19 cellular contexts compared by ENCODE assay signal in genomic region chr3:59143447-59143846, GRCh38.
DNase-seq lines count a peak whose midpoint lies in the region; ATAC-seq and TF ChIP-seq lines count a peak whose summit lies in the region.
"Had no signal": no experiment of that assay in that cellular context is flagged by ENCODE, and none has a peak within 500 bp of the region (broad histone marks: within the 10 kb centered on the region; RNA-seq: fewer than 3 reads in every experiment).

No MANE protein-coding gene starts in this region.

- CTCF ChIA-PET in SK-N-SH (lab: Yijun Ruan, JAX): interaction anchor here (1.0 to 1.2 kb wide), 2 partner anchors 17 to 575 kb away, joined by 3 read pairs; no protein-coding TSS in a partner anchor

- H3K9me3 Mint-ChIP-seq in GM23338: peaks cover 9% of the 10 kb centered on the region

- H2AFZ ChIP-seq in GM23338: no peak overlapping the region
- no peak overlapping the region; the same call in 1 of the 2 replicates for H2AFZ ChIP-seq in SK-N-SH (ENCODE audit: low read depth)

- H3K4me1 ChIP-seq in GM23338 (ENCODE audit: insufficient read depth) (no peaks in the 10 kb centered on the region), SK-N-SH (ENCODE audit: control insufficient read depth in 1 of 2, insufficient read depth in 2 of 2, low read depth in 1 of 2, low read length in 1 of 2) (peaks cover 0 to 14% of the 10 kb centered on the region in 2 experiments; a peak in 2 of 4 replicates), psoas muscle (no peaks in the 10 kb centered on the region)
- H3K4me1 ChIP-seq: Caco-2, gastroesophageal sphincter, tibial artery had no signal

- no peak for TF ChIP-seq EP300 in SK-N-SH (IDR thresholded peaks at IDR 0.05; ENCODE audit: borderline replicate concordance in 1 of 2, low read depth in 1 of 2, low read length in 1 of 2)

- no peaks in the 10 kb centered on the region for H3K36me3 ChIP-seq in GM23338 (ENCODE audit: insufficient read depth)
- no peaks in the 10 kb centered on the region for H3K36me3 ChIP-seq in SK-N-SH (replicated peaks in 1 of 2; ENCODE audit: control insufficient read depth in 1 of 2, insufficient read depth in 2 of 2, low read length in 1 of 2)
- H3K36me3 ChIP-seq in psoas muscle (ENCODE audit: insufficient read depth in 1 of 2, low read depth in 1 of 2): no peaks in the 10 kb centered on the region
- H3K36me3 ChIP-seq: gastroesophageal sphincter, neutrophil, tibial artery had no signal

- no peak overlapping the region for H3K27ac Mint-ChIP-seq in GM23338
- H3K27ac Mint-ChIP-seq: brain, immature natural killer cell had no signal

- ATAC-seq in GM23338 (peak; percentile 58), GM19397 (IDR thresholded peaks at IDR 0.05; ENCODE audit: unreplicated experiment) (no peak), psoas muscle (no peak), GM18511 (IDR thresholded peaks at IDR 0.05; ENCODE audit: unreplicated experiment) (no peak)
- ATAC-seq: gastroesophageal sphincter had no signal

- no peak overlapping the region for H3K4me3 ChIP-seq in GM23338
- H3K4me3 ChIP-seq in SK-N-SH (ENCODE audit: low read depth in 2 of 2, low read length in 1 of 2): no peak overlapping the region
- no peak overlapping the region for H3K4me3 ChIP-seq in fibroblast of mammary gland (ENCODE audit: control insufficient read depth, low read depth, low read length)
- no peak overlapping the region for H3K4me3 ChIP-seq in psoas muscle
- H3K4me3 ChIP-seq: gastroesophageal sphincter, tibial artery had no signal

- H3K36me3 Mint-ChIP-seq in GM23338 (ENCODE audit: low read depth): peaks cover 7% of the 10 kb centered on the region; the same call in 1 of the 3 replicates
- H3K36me3 Mint-ChIP-seq: brain, immature natural killer cell had no signal

- in situ Hi-C loops in ACHN (cut with HindIII; ENCODE audit: low pct_ligation_motif_present, low pct_unique_long_range_greater_than_20kb, low sequenced_read_pairs): no loop called here

- no peaks in the 10 kb centered on the region for H3F3A ChIP-seq in GM23338 (replicated peaks; ENCODE audit: low read depth)
- peaks cover 8% of the 10 kb centered on the region for H3F3A ChIP-seq in SK-N-SH (replicated peaks; ENCODE audit: insufficient read depth)

- H3K9me2 ChIP-seq in GM23338 (ENCODE audit: insufficient read depth) (peaks cover 3% of the 10 kb centered on the region; the same call in 1 of the 2 replicates), SK-N-SH (no peaks in the 10 kb centered on the region)

- DNase-seq in ACHN: peak; percentile 2
- peak; percentile 48 for DNase-seq in GM23338 (ENCODE audit: low spot score)
- DNase-seq in SK-N-SH: no peak
- DNase-seq in fibroblast of mammary gland (ENCODE audit: low read depth): no peak
- DNase-seq in psoas muscle: no peak
- no peak for DNase-seq in NOMO-1 treated with DMSO at 0.1 percent for 48 hours (lab: John Stamatoyannopoulos, UW; ENCODE audit: unreplicated experiment)
- DNase-seq: activated naive CD4-positive, alpha-beta T cell treated with Interleukin-2 at 50 U/mL for 16 hours; Caco-2; GF-D8; H7; immature natural killer cell; NCI-H1436 treated with DMSO at 0.1 percent for 48 hours; NCI-H446; tibial artery had no signal

- POLR2A ChIA-PET in SK-N-SH (lab: Yijun Ruan, JAX): no interaction called here

- H3K27ac ChIP-seq in GM23338 (ENCODE audit: low read depth) (no peak overlapping the region), SK-N-SH (ENCODE audit: low read depth in 2 of 2, low read length in 1 of 2) (peak overlapping the region in 1 of 2 experiments; percentile 78; a peak in 2 of 4 replicates), psoas muscle (no peak overlapping the region)
- H3K27ac ChIP-seq: gastroesophageal sphincter, neutrophil, tibial artery had no signal

- no peaks in the 10 kb centered on the region for H3K27me3 ChIP-seq in GM23338 (ENCODE audit: insufficient read depth)
- H3K27me3 ChIP-seq in SK-N-SH (ENCODE audit: insufficient read depth): no peaks in the 10 kb centered on the region
- no peaks in the 10 kb centered on the region for H3K27me3 ChIP-seq in psoas muscle (ENCODE audit: insufficient read depth in 3 of 3, low read length in 2 of 3)
- H3K27me3 ChIP-seq: gastroesophageal sphincter, neutrophil, tibial artery had no signal

- H4K20me1 ChIP-seq in GM23338 (replicated peaks; ENCODE audit: insufficient read depth): no peaks in the 10 kb centered on the region
- no peaks in the 10 kb centered on the region for H4K20me1 ChIP-seq in SK-N-SH (ENCODE audit: insufficient read depth)

- H3K79me2 ChIP-seq in GM23338 (replicated peaks; ENCODE audit: insufficient read depth): no peaks in the 10 kb centered on the region
- H3K79me2 ChIP-seq in SK-N-SH (ENCODE audit: insufficient read depth): no peaks in the 10 kb centered on the region

- H3K27me3 Mint-ChIP-seq in GM23338 (ENCODE audit: insufficient read depth, low read depth, poor library complexity): no peaks in the 10 kb centered on the region

- no peak overlapping the region for H3K4me3 Mint-ChIP-seq in GM23338
- H3K4me3 Mint-ChIP-seq: brain, immature natural killer cell had no signal

- intact Hi-C loops in psoas muscle (cut with DNase I): no loop called here

- no peaks in the 10 kb centered on the region for H3K4me1 Mint-ChIP-seq in GM23338
- H3K4me1 Mint-ChIP-seq: brain, immature natural killer cell had no signal

- H3K9ac ChIP-seq in SK-N-SH: no peak overlapping the region

- no peaks in the 10 kb centered on the region for H3K9me3 ChIP-seq in SK-N-SH
- H3K9me3 ChIP-seq in psoas muscle: no peaks in the 10 kb centered on the region
- H3K9me3 ChIP-seq: Caco-2, neutrophil, tibial artery had no signal

- H3K4me2 ChIP-seq in GM23338 (no peak overlapping the region), SK-N-SH (no peak overlapping the region; the same call in 1 of the 2 replicates)

- TF ChIP-seq RAD21 in SK-N-SH (IDR thresholded peaks at IDR 0.05; ENCODE audit: low read length): no peak

- TF ChIP-seq CTCF in GM23338 (conservative IDR thresholded peaks at IDR 0.05; ENCODE audit: low read depth in 2 of 2): peak; percentile 38 to 48
- peak; percentile 36 for TF ChIP-seq CTCF in SK-N-SH (IDR thresholded peaks at IDR 0.05)
- peak; percentile 13 for TF ChIP-seq CTCF in fibroblast of mammary gland (conservative IDR thresholded peaks at IDR 0.05; ENCODE audit: control insufficient read depth, insufficient read depth, low read depth, low read length)
- no peak for TF ChIP-seq CTCF in psoas muscle (IDR thresholded peaks at IDR 0.05)

TF ChIP-seq in GM23338, 12 proteins besides CTCF, POLR2A, EP300 and RAD21 (continues in another document):
- TF ChIP-seq EZH2phosphoT487 (IDR thresholded peaks at IDR 0.05; ENCODE audit: unreplicated experiment) (no peak), POLR2AphosphoS5 (IDR thresholded peaks at IDR 0.05; ENCODE audit: low read depth) (no peak), ZNF331 (CRISPR knock-in tag; IDR thresholded peaks at IDR 0.05; ENCODE audit: low read depth) (no peak), EZH2 (IDR thresholded peaks at IDR 0.05; ENCODE audit: low read depth, unreplicated experiment) (no peak)

TF ChIP-seq in SK-N-SH, 30 proteins besides CTCF, POLR2A, EP300 and RAD21:
- no peak for TF ChIP-seq MAX (IDR thresholded peaks at IDR 0.05; ENCODE audit: low read depth)
- no peak for TF ChIP-seq YY1 (IDR thresholded peaks at IDR 0.05; ENCODE audit: low read depth)
- no peak for TF ChIP-seq ELF1 (IDR thresholded peaks at IDR 0.05)
- TF ChIP-seq TEAD4 (IDR thresholded peaks at IDR 0.05; ENCODE audit: borderline replicate concordance, insufficient read depth): no peak
- TF ChIP-seq, protein P1, sequence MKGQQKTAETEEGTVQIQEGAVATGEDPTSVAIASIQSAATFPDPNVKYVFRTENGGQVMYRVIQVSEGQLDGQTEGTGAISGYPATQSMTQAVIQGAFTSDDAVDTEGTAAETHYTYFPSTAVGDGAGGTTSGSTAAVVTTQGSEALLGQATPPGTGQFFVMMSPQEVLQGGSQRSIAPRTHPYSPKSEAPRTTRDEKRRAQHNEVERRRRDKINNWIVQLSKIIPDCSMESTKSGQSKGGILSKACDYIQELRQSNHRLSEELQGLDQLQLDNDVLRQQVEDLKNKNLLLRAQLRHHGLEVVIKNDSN (IDR thresholded peaks at IDR 0.05; ENCODE audit: borderline replicate concordance, low read depth): no peak
- no peak for TF ChIP-seq GABPA (IDR thresholded peaks at IDR 0.05; ENCODE audit: low read depth)
- no peak for TF ChIP-seq PBX3 (IDR thresholded peaks at IDR 0.05)
- no peak for TF ChIP-seq TCF12 (IDR thresholded peaks at IDR 0.05)
- TF ChIP-seq SIN3A (IDR thresholded peaks at IDR 0.05; ENCODE audit: borderline replicate concordance, low read depth, low read length): no peak
- TF ChIP-seq RFX5 (IDR thresholded peaks at IDR 0.05; ENCODE audit: low read length): no peak
- TF ChIP-seq FOXM1 (IDR thresholded peaks at IDR 0.05; ENCODE audit: low read depth): no peak
- no peak for TF ChIP-seq NRF1 (IDR thresholded peaks at IDR 0.05; ENCODE audit: low read depth, low read length)
- no peak for TF ChIP-seq ZBTB33 (IDR thresholded peaks at IDR 0.05; ENCODE audit: borderline replicate concordance, low read depth)

Comparison
In these comparisons a context has a peak if more than half of its experiments do, and no peak if none do; other contexts are left out.
1. DNase-seq: peak in ACHN (single experiment) and GM23338 (single experiment); none in SK-N-SH (single experiment), fibroblast of mammary gland (single experiment), psoas muscle (0 of 2) and NOMO-1 treated with DMSO at 0.1 percent for 48 hours (single experiment).